Comparison of ENCODE assay signal across 20 cellular contexts in genomic region chr6:155765275-155766194, GRCh38.
DNase-seq lines count a peak whose midpoint lies in the region; ATAC-seq, FAIRE-seq and TF ChIP-seq lines count a peak whose summit lies in the region.
"Had no signal": no experiment of that assay in that cellular context is flagged by ENCODE, and none has a peak within 500 bp of the region (broad histone marks: within the 10 kb centered on the region; RNA-seq: fewer than 3 reads in every experiment).

No MANE protein-coding gene starts in this region.

- intact Hi-C loops in HepG2 (cut with micrococcal nuclease; ENCODE audit: unreplicated experiment): loop anchor here (1.0 to 2.0 kb wide), 2 partner anchors 439 to 588 kb away; no protein-coding TSS in a partner anchor
- intact Hi-C loops in right lobe of liver (cut with DNase I): no loop called here
- intact Hi-C loops in vagina (cut with DNase I): no loop called here
- intact Hi-C loops in transverse colon (cut with DNase I; ENCODE audit: low total_unique reads): no loop called here
- intact Hi-C loops in CD8-positive, alpha-beta T cell (cut with DNase I, micrococcal nuclease): no loop called here

- WGBS in HepG2 (ENCODE audit: low lambda C conversion rate): 40% methylated on average over 8 of the region's 8 CpGs
- 55% methylated on average over 8 of the region's 8 CpGs for WGBS in right lobe of liver (ENCODE audit: insufficient coverage, low coverage, low lambda C conversion rate, missing lambda C conversion rate)
- 77 to 79% methylated on average over 8 of the region's 8 CpGs for WGBS in transverse colon (ENCODE audit: low coverage in 1 of 2), 2 donors

- CTCF ChIA-PET in HepG2 (lab: Yijun Ruan, JAX; ENCODE audit: low intra/inter-chr PET ratio, low total read pairs): interaction anchor here (1.7 kb wide), 2 partner anchors 438 to 588 kb away, joined by 6 read pairs; no protein-coding TSS in a partner anchor
- CTCF ChIA-PET in CD8-positive, alpha-beta T cell (lab: Charles Lee): no interaction called here

- H3K9ac ChIP-seq in HepG2 (ENCODE audit: insufficient read depth, low read depth, low read length): no peak overlapping the region

- FAIRE-seq in HepG2 (lab: Jason Lieb, UNC): no peak
- FAIRE-seq: small intestine had no signal

- TF ChIP-seq POLR2A in HepG2 (IDR thresholded peaks at IDR 0.05; ENCODE audit: insufficient read depth in 1 of 2, low read depth in 2 of 2, low read length in 2 of 2) (no peak), right lobe of liver (IDR thresholded peaks at IDR 0.05) (no peak), vagina (IDR thresholded peaks at IDR 0.05) (no peak), transverse colon (IDR thresholded peaks at IDR 0.05) (no peak)

- DNase-seq in HepG2 (ENCODE audit: low spot score) (peak; percentile 12), right lobe of liver (no peak), SK-MEL-5 (ENCODE audit: low read depth, low spot score) (peak; percentile 26), fibroblast of gingiva (ENCODE audit: low read depth) (peak; percentile 10), vagina (ENCODE audit: extremely low spot score in 2 of 2) (no peak), transverse colon (no peak)
- no peak for DNase-seq in activated T-cell treated with anti-CD3 and anti-CD28 coated beads, Interleukin-2, amount 50 U/mL, for 1 hour
- no peak for DNase-seq in CD8-positive, alpha-beta T cell
- DNase-seq: activated CD4-positive, alpha-beta T cell treated with anti-CD3 and anti-CD28 coated beads, Interleukin-2, amount 50 U/mL, for 1 hour; amniotic stem cell; DMS53; esophagus squamous epithelium; Kasumi-1; NCI-H1694 treated with DMSO at 0.1 percent for 48 hours; NCI-H524 treated with DMSO at 0.1 percent for 48 hours; Peyer's patch; small intestine; stimulated activated naive CD4-positive, alpha-beta T cell treated with Interleukin-2 at 50 U/mL for 16 hours had no signal

- no peaks in the 10 kb centered on the region for H3K36me3 ChIP-seq in HepG2 (replicated peaks in 1 of 2; ENCODE audit: control insufficient read depth in 1 of 2, insufficient read depth in 2 of 2, low read length in 2 of 2)
- H3K36me3 ChIP-seq in right lobe of liver: no peaks in the 10 kb centered on the region
- no peaks in the 10 kb centered on the region for H3K36me3 ChIP-seq in vagina
- H3K36me3 ChIP-seq in transverse colon: no peaks in the 10 kb centered on the region
- H3K36me3 ChIP-seq in CD8-positive, alpha-beta T cell (ENCODE audit: insufficient read depth, low read length): no peaks in the 10 kb centered on the region
- H3K36me3 ChIP-seq: esophagus squamous epithelium, Peyer's patch had no signal

- in situ Hi-C loops in HepG2 (cut with HindIII; ENCODE audit: extremely low pct_ligation_motif_present, low pct_unique_long_range_greater_than_20kb) (loop anchor here (10.0 kb wide), 2 partner anchors 441 to 591 kb away; no protein-coding TSS in a partner anchor), SK-MEL-5 (cut with HindIII; ENCODE audit: low pct_unique_long_range_greater_than_20kb, low sequenced_read_pairs) (no loop called here), transverse colon (cut with MboI; ENCODE audit: low pct_ligation_motif_present in 1 of 4, low pct_unique_long_range_greater_than_20kb in 1 of 4, low sequenced_read_pairs in 3 of 4) (no loop called here)

- no peaks in the 10 kb centered on the region for H4K20me1 ChIP-seq in HepG2 (ENCODE audit: insufficient read depth, low read length)

- H3K27ac ChIP-seq in HepG2 (ENCODE audit: extremely low read length, insufficient read depth, low read length) (no peak overlapping the region), right lobe of liver (no peak overlapping the region), vagina (peak overlapping the region; percentile 0), transverse colon (no peak overlapping the region)
- H3K27ac ChIP-seq in CD8-positive, alpha-beta T cell (ENCODE audit: low read depth, low read length): no peak overlapping the region
- H3K27ac ChIP-seq: esophagus squamous epithelium, Peyer's patch had no signal

- TF ChIP-seq CTCF in HepG2 (CRISPR knock-in tag; IDR thresholded peaks at IDR 0.05) (peak; percentile 44), right lobe of liver (IDR thresholded peaks at IDR 0.05) (peak in 1 of 4 donors; percentile 8), vagina (IDR thresholded peaks at IDR 0.05) (no peak), transverse colon (IDR thresholded peaks at IDR 0.05) (no peak)
- TF ChIP-seq CTCF in CD8-positive, alpha-beta T cell (IDR thresholded peaks at IDR 0.05): no peak

- TF ChIP-seq EP300 in HepG2 (IDR thresholded peaks at IDR 0.05; ENCODE audit: low read depth in 2 of 2, low read length in 2 of 2) (no peak), HepG2 (CRISPR knock-in tag; IDR thresholded peaks at IDR 0.05; ENCODE audit: borderline replicate concordance) (no peak), transverse colon (IDR thresholded peaks at IDR 0.05; ENCODE audit: low read depth) (no peak)

- no peak overlapping the region for H3K4me2 ChIP-seq in HepG2 (ENCODE audit: low read depth, low read length)

- no peak overlapping the region for H2AFZ ChIP-seq in HepG2 (ENCODE audit: low read length)

- no TSS peak for BruUV-seq in HepG2 (replicated peaks; lab: Mats Ljungman, UMichigan)

- H3K4me3 ChIP-seq in HepG2 (replicated peaks in 1 of 3; ENCODE audit: insufficient read depth in 1 of 3, low read depth in 2 of 3, low read length in 3 of 3): no peak overlapping the region
- no peak overlapping the region for H3K4me3 ChIP-seq in right lobe of liver
- no peak overlapping the region for H3K4me3 ChIP-seq in vagina
- H3K4me3 ChIP-seq in transverse colon: no peak overlapping the region
- H3K4me3 ChIP-seq in CD8-positive, alpha-beta T cell (ENCODE audit: low read depth, low read length): no peak overlapping the region
- H3K4me3 ChIP-seq: esophagus squamous epithelium, Peyer's patch had no signal

- H3K79me2 ChIP-seq in HepG2 (ENCODE audit: insufficient read depth, low read length): no peaks in the 10 kb centered on the region

- ATAC-seq in HepG2 (no peak), right lobe of liver (no peak)
- ATAC-seq in CD8-positive, alpha-beta T cell: no peak

- H3K4me1 ChIP-seq in HepG2 (ENCODE audit: insufficient read depth, low read length) (no peaks in the 10 kb centered on the region), right lobe of liver (no peaks in the 10 kb centered on the region), vagina (no peaks in the 10 kb centered on the region), transverse colon (no peaks in the 10 kb centered on the region)
- no peaks in the 10 kb centered on the region for H3K4me1 ChIP-seq in CD8-positive, alpha-beta T cell (ENCODE audit: insufficient read depth, low read length)
- H3K4me1 ChIP-seq: esophagus squamous epithelium, Peyer's patch had no signal

- H3K27me3 ChIP-seq in HepG2 (ENCODE audit: control insufficient read depth in 1 of 2, insufficient read depth in 2 of 2, low read length in 2 of 2) (peaks cover 0 to 3% of the 10 kb centered on the region in 2 experiments; a peak in 1 of 5 replicates), right lobe of liver (no peaks in the 10 kb centered on the region), vagina (no peaks in the 10 kb centered on the region), transverse colon (no peaks in the 10 kb centered on the region)
- H3K27me3 ChIP-seq in CD8-positive, alpha-beta T cell (ENCODE audit: insufficient read depth, low read length): no peaks in the 10 kb centered on the region
- H3K27me3 ChIP-seq: esophagus squamous epithelium, Peyer's patch had no signal

- no peaks in the 10 kb centered on the region for H3K4me1 Mint-ChIP-seq in CD8-positive, alpha-beta T cell (ENCODE audit: low read depth)
- H3K4me1 Mint-ChIP-seq: mesothelial cell of epicardium had no signal

- no peak for TF ChIP-seq RAD21 in HepG2 (CRISPR knock-in tag; IDR thresholded peaks at IDR 0.05)

- H3K4me3 Mint-ChIP-seq in CD8-positive, alpha-beta T cell: no peak overlapping the region
- H3K4me3 Mint-ChIP-seq: mesothelial cell of epicardium; T-helper 2 cell treated with Interferon-gamma antibody and Interleukin-4, amounts not matched to agents 5 μg/mL and 100 μg/mL, for 36 hours had no signal

- no peaks in the 10 kb centered on the region for H3K27me3 Mint-ChIP-seq in CD8-positive, alpha-beta T cell (ENCODE audit: low read depth)

- no peaks in the 10 kb centered on the region for H3K36me3 Mint-ChIP-seq in CD8-positive, alpha-beta T cell
- H3K36me3 Mint-ChIP-seq: mesothelial cell of epicardium had no signal

- no peak overlapping the region for H3K27ac Mint-ChIP-seq in CD8-positive, alpha-beta T cell
- H3K27ac Mint-ChIP-seq: mesothelial cell of epicardium; T-helper 2 cell treated with Interferon-gamma antibody and Interleukin-4, amounts not matched to agents 5 μg/mL and 100 μg/mL, for 36 hours had no signal

- POLR2A ChIA-PET in HepG2 (lab: Yijun Ruan, JAX): no interaction called here
- POLR2A ChIA-PET in CD8-positive, alpha-beta T cell (lab: Charles Lee): no interaction called here

- H3K9me3 Mint-ChIP-seq in CD8-positive, alpha-beta T cell: peaks cover 7% of the 10 kb centered on the region
- H3K9me3 Mint-ChIP-seq: T-helper 2 cell treated with Interferon-gamma antibody and Interleukin-4, amounts not matched to agents 5 μg/mL and 100 μg/mL, for 36 hours had no signal

- H3K9me3 ChIP-seq in HepG2 (ENCODE audit: low read length): no peaks in the 10 kb centered on the region
- no peaks in the 10 kb centered on the region for H3K9me3 ChIP-seq in right lobe of liver
- no peaks in the 10 kb centered on the region for H3K9me3 ChIP-seq in vagina
- peaks cover 7 to 9% of the 10 kb centered on the region in 2 donors for H3K9me3 ChIP-seq in transverse colon
- H3K9me3 ChIP-seq in CD8-positive, alpha-beta T cell (ENCODE audit: low read length): no peaks in the 10 kb centered on the region

TF ChIP-seq in HepG2, 621 proteins besides CTCF, POLR2A, EP300 and RAD21:
- TF ChIP-seq ZNF883 (CRISPR knock-in tag; IDR thresholded peaks at IDR 0.05; ENCODE audit: not compliant biosample characterization) (no peak), CREB1 (IDR thresholded peaks at IDR 0.05) (peak; percentile 69), CREB1 (CRISPR knock-in tag; IDR thresholded peaks at IDR 0.05) (no peak), STAG1 (CRISPR knock-in tag; IDR thresholded peaks at IDR 0.05) (peak; percentile 72), FOSL1 (CRISPR knock-in tag; IDR thresholded peaks at IDR 0.05; ENCODE audit: borderline replicate concordance) (no peak), FOXK1 (CRISPR knock-in tag; IDR thresholded peaks at IDR 0.05; ENCODE audit: borderline replicate concordance, low read depth) (no peak)

Comparison
In these comparisons a context has a peak if more than half of its experiments do, and no peak if none do; other contexts are left out.
1. DNase-seq: peak in HepG2 (single experiment), SK-MEL-5 (single experiment) and fibroblast of gingiva (single experiment); none in right lobe of liver (0 of 3), vagina (0 of 2), activated T-cell treated with anti-CD3 and anti-CD28 coated beads, Interleukin-2, amount 50 U/mL, for 1 hour (single experiment), transverse colon (single experiment) and CD8-positive, alpha-beta T cell (0 of 7).